ENCODE assay signal across 8 cellular contexts in genomic region chr6:133242761-133243590, GRCh38. TPM values are rescaled to one million over a fixed set of nuclear protein-coding genes. Genes with fewer than 3 reads are reported as not detected.
DNase-seq lines count a peak whose midpoint lies in the region; ATAC-seq and TF ChIP-seq lines count a peak whose summit lies in the region.

No MANE protein-coding gene starts in this region.

- WGBS in psoas muscle, 3 donors = 5 to 7% (median 6%) methylated on average over 27 of the region's 27 CpGs

- H3K4me1 ChIP-seq in psoas muscle = peaks cover 35% of the 10 kb centered on the region

- no peaks in the 10 kb centered on the region for H3K9me3 ChIP-seq in psoas muscle

- no peaks in the 10 kb centered on the region for H3K36me3 ChIP-seq in psoas muscle (ENCODE audit: insufficient read depth in 1 of 2, low read depth in 1 of 2)

- peak overlapping the region; percentile 93 for H3K4me3 ChIP-seq in psoas muscle

- DNase-seq in GM13977 (ENCODE audit: low spot score) = peak; percentile 9
- DNase-seq in NCI-H748 (lab: John Stamatoyannopoulos, UW; ENCODE audit: unreplicated experiment) = peak; percentile 56
- DNase-seq in glomerular visceral epithelial cell (ENCODE audit: extremely low spot score) = peak; percentile 13
- DNase-seq in psoas muscle = peak; percentile 29 to 82
- no peak for DNase-seq in SKM-1 (lab: John Stamatoyannopoulos, UW; ENCODE audit: unreplicated experiment)
- DNase-seq in stimulated activated CD4-positive, alpha-beta T cell treated with anti-CD3 and anti-CD28 coated beads, Interleukin-2, amount 100 ng/mL, for 24 hours = no peak
- DNase-seq in activated naive CD4-positive, alpha-beta T cell treated with Interleukin-2 at 50 U/mL for 16 hours = no peak

- peak overlapping the region; percentile 99 for H3K27ac ChIP-seq in psoas muscle

- ATAC-seq in psoas muscle (peak; percentile 38 to 61 (median 52)), HG02884 (IDR thresholded peaks at IDR 0.05; ENCODE audit: unreplicated experiment) (no peak)

- TF ChIP-seq CTCF in GM13977 (IDR thresholded peaks at IDR 0.05; ENCODE audit: extremely low read depth, insufficient read depth, missing control alignments) = no peak
- TF ChIP-seq CTCF in psoas muscle (IDR thresholded peaks at IDR 0.05) = no peak

- intact Hi-C loops in psoas muscle (cut with DNase I) = loop anchor here in 1 of 2 donors (2.0 to 5.0 kb wide), 3 partner anchors 112 to 181 kb away; no protein-coding TSS in a partner anchor

- in situ Hi-C loops in GM13977 (cut with MboI; ENCODE audit: low pct_unique_long_range_greater_than_20kb, low sequenced_read_pairs, unreplicated experiment) = no loop called here

- H3K27me3 ChIP-seq in psoas muscle (ENCODE audit: insufficient read depth in 3 of 3, low read length in 2 of 3) = no peaks in the 10 kb centered on the region

RNA-seq across cellular contexts. Expression of gene EYA4, which starts 1.8 kb away (rescaled TPM):
- total RNA-seq in psoas muscle = 10 to 100 TPM; 32.8 to 48.3 (median 37.4) TPM
- 10 to 100 TPM in 2 of 3 donors, 1 to 10 TPM in 1; 5.6 to 22.2 (median 12.8) TPM for polyA plus RNA-seq in psoas muscle

Comparison
In these comparisons a context has a peak if more than half of its experiments do, and no peak if none do; other contexts are left out.
1. DNase-seq: peak in GM13977 (single experiment), NCI-H748 (single experiment), glomerular visceral epithelial cell (single experiment) and psoas muscle (2 of 2); none in SKM-1 (single experiment), stimulated activated CD4-positive, alpha-beta T cell treated with anti-CD3 and anti-CD28 coated beads, Interleukin-2, amount 100 ng/mL, for 24 hours (0 of 2) and activated naive CD4-positive, alpha-beta T cell treated with Interleukin-2 at 50 U/mL for 16 hours (single experiment).